9 cellular contexts compared by ENCODE assay signal in genomic region chr9:104810421-104811339, GRCh38. TPM values are rescaled to one million over a fixed set of nuclear protein-coding genes. Genes with fewer than 3 reads are reported as not detected.
DNase-seq lines count a peak whose midpoint lies in the region; ATAC-seq and TF ChIP-seq lines count a peak whose summit lies in the region.
"Had no signal": no experiment of that assay in that cellular context is flagged by ENCODE, and none has a peak within 500 bp of the region (broad histone marks: within the 10 kb centered on the region; RNA-seq: fewer than 3 reads in every experiment).

No MANE protein-coding gene starts in this region.

- ATAC-seq in Panc1, result peak; percentile 83

- intact Hi-C loops in Panc1 (cut with micrococcal nuclease; ENCODE audit: unreplicated experiment), result no loop called here

- TF ChIP-seq CTCF in Panc1 (IDR thresholded peaks at IDR 0.05) (no peak), fibroblast of pulmonary artery (IDR thresholded peaks at IDR 0.05; ENCODE audit: low read length, missing control alignments) (no peak)

- POLR2A ChIA-PET in Panc1 (lab: Charles Lee), result no interaction called here

- DNase-seq in ELR (ENCODE audit: low read depth) (peak; percentile 49), Panc1 (ENCODE audit: low read depth, low spot score) (peak; percentile 17), fibroblast of pulmonary artery (ENCODE audit: low read depth) (peak; percentile 11), AML-193 (lab: John Stamatoyannopoulos, UW) (no peak), NCI-H1436 (lab: John Stamatoyannopoulos, UW) (no peak), epidermal melanocyte (ENCODE audit: insufficient read length, low spot score) (no peak)
- no peak for DNase-seq in activated naive CD4-positive, alpha-beta T cell treated with Interleukin-2 at 50 U/mL for 16 hours
- DNase-seq: GDM1 had no signal

- no peak overlapping the region for H3K9ac ChIP-seq in rectal smooth muscle tissue (ENCODE audit: low read length)

- H3K27ac ChIP-seq in Panc1 (ENCODE audit: low read length) (no peak overlapping the region), rectal smooth muscle tissue (ENCODE audit: low read depth, low read length) (peak overlapping the region; percentile 6)

- in situ Hi-C loops in Panc1 (cut with HindIII; ENCODE audit: low pct_unique_long_range_greater_than_20kb, low sequenced_read_pairs), result no loop called here

- CTCF ChIA-PET in Panc1 (lab: Charles Lee), result no interaction called here

- H3K36me3 ChIP-seq in Panc1 (ENCODE audit: control insufficient read depth, insufficient read depth, low read length) (no peaks in the 10 kb centered on the region), rectal smooth muscle tissue (ENCODE audit: control insufficient read depth, insufficient read depth, low read length) (peaks cover 51% of the 10 kb centered on the region)

- H3K4me3 ChIP-seq in Panc1 (ENCODE audit: low read depth in 2 of 2, low read length in 2 of 2) (peak overlapping the region in 1 of 2 experiments; percentile 21; a peak in 1 of 4 replicates), fibroblast of pulmonary artery (replicated peaks; ENCODE audit: low read depth, low read length) (no peak overlapping the region), rectal smooth muscle tissue (ENCODE audit: low read length) (no peak overlapping the region)

- H3K9me3 ChIP-seq in Panc1 (ENCODE audit: control insufficient read depth, insufficient read depth, low read depth, low read length), result no peaks in the 10 kb centered on the region

- H3K4me1 ChIP-seq in Panc1 (ENCODE audit: control insufficient read depth, insufficient read depth, low read length) (no peaks in the 10 kb centered on the region), rectal smooth muscle tissue (ENCODE audit: control insufficient read depth, insufficient read depth, low read length) (no peaks in the 10 kb centered on the region)

- H3K27me3 ChIP-seq in Panc1 (ENCODE audit: control insufficient read depth, insufficient read depth, low read length) (no peaks in the 10 kb centered on the region), rectal smooth muscle tissue (ENCODE audit: control insufficient read depth, insufficient read depth, low read length) (no peaks in the 10 kb centered on the region)

- no TSS peak for BruUV-seq in Panc1 (replicated peaks; lab: Mats Ljungman, UMichigan)

RNA-seq across cellular contexts. Expression of gene NIPSNAP3B, which starts 46.8 kb away (rescaled TPM):
- total RNA-seq in Panc1 (2021; ENCODE audit: unreplicated experiment), result 1.2 TPM
- polyA plus RNA-seq in Panc1 (2012; ENCODE audit: insufficient read length), result 0.96 TPM

Comparison
In these comparisons a context has a peak if more than half of its experiments do, and no peak if none do; other contexts are left out.
1. DNase-seq: peak in ELR (single experiment), Panc1 (single experiment) and fibroblast of pulmonary artery (single experiment); none in AML-193 (0 of 2), NCI-H1436 (single experiment), activated naive CD4-positive, alpha-beta T cell treated with Interleukin-2 at 50 U/mL for 16 hours (single experiment) and epidermal melanocyte (single experiment).